ENCODE assay signal across 23 cellular contexts in the genomic region with DNA sequence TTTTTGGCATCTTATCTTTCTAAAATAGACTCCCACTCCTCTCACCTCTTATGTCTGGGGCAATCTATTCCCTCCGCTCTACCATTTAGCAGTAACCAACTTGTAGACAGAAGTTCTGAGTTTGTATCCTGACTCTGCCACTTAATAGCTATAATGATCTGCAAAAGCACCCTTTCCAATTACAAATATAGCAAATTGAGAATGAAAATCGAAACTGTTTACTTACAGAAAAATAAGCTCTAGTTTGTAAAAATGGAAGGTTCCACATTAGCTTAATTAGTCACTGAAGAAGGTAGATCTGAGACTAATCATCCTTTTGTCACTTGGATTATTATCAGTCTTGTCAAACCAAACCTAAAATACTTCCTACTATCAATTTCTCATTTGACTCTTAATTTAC.
DNase-seq lines count a peak whose midpoint lies in the region; ATAC-seq, FAIRE-seq and TF ChIP-seq lines count a peak whose summit lies in the region.
"Had no signal": no experiment of that assay in that cellular context is flagged by ENCODE, and none has a peak within 500 bp of the region (broad histone marks: within the 10 kb centered on the region; RNA-seq: fewer than 3 reads in every experiment).

No MANE protein-coding gene starts in this region.

- H3K79me2 ChIP-seq in OCI-LY3 (ENCODE audit: low read length): no peaks in the 10 kb centered on the region
- no peaks in the 10 kb centered on the region for H3K79me2 ChIP-seq in smooth muscle cell (ENCODE audit: low read depth)

- no peaks in the 10 kb centered on the region for H3K9me3 ChIP-seq in OCI-LY3 (ENCODE audit: insufficient read depth, low read length)
- H3K9me3 ChIP-seq in smooth muscle cell (replicated peaks; ENCODE audit: low read depth): no peaks in the 10 kb centered on the region
- H3K9me3 ChIP-seq in tibial nerve: no peaks in the 10 kb centered on the region
- H3K9me3 ChIP-seq: HAP-1, neutrophil, Peyer's patch, prostate gland, suprapubic skin had no signal

- FAIRE-seq in GM19239 (lab: Jason Lieb, UNC): peak; percentile 74
- FAIRE-seq: urothelium cell line had no signal

- TF ChIP-seq CTCF in OCI-LY3 (IDR thresholded peaks at IDR 0.05; ENCODE audit: low read depth, low read length): no peak
- no peak for TF ChIP-seq CTCF in smooth muscle cell (IDR thresholded peaks at IDR 0.05; ENCODE audit: borderline replicate concordance, insufficient read depth, poor library complexity, severe bottlenecking)
- no peak for TF ChIP-seq CTCF in tibial nerve (IDR thresholded peaks at IDR 0.05)

- no peak overlapping the region for H3K4me3 ChIP-seq in OCI-LY3 (ENCODE audit: low read length)
- no peak overlapping the region for H3K4me3 ChIP-seq in smooth muscle cell
- H3K4me3 ChIP-seq in tibial nerve: no peak overlapping the region
- H3K4me3 ChIP-seq: HAP-1, Peyer's patch, prostate gland, suprapubic skin had no signal

- no peak overlapping the region for H3K27ac ChIP-seq in OCI-LY3 (ENCODE audit: low read length)
- no peak overlapping the region for H3K27ac ChIP-seq in smooth muscle cell (ENCODE audit: low read depth)
- no peak overlapping the region for H3K27ac ChIP-seq in tibial nerve
- H3K27ac ChIP-seq: neutrophil, Peyer's patch, prostate gland, suprapubic skin had no signal

- H3K4me2 ChIP-seq in OCI-LY3 (ENCODE audit: low read length) (peak overlapping the region; percentile 7; the same call in 1 of the 2 replicates), smooth muscle cell (no peak overlapping the region)

- WGBS in smooth muscle cell (ENCODE audit: low lambda C conversion rate): 77% methylated on average over 2 of the region's 2 CpGs
- WGBS in tibial nerve, 2 donors: 94 to 96% methylated on average over 2 of the region's 2 CpGs

- no peak for TF ChIP-seq EP300 in tibial nerve (IDR thresholded peaks at IDR 0.05)

- no peak overlapping the region for H3K9ac ChIP-seq in OCI-LY3 (ENCODE audit: low read length)
- H3K9ac ChIP-seq in smooth muscle cell (ENCODE audit: low read depth): no peak overlapping the region

- no peak overlapping the region for H2AFZ ChIP-seq in OCI-LY3 (ENCODE audit: low read depth, low read length)
- H2AFZ ChIP-seq in smooth muscle cell (ENCODE audit: low read depth): peak overlapping the region; percentile 46

- H4K20me1 ChIP-seq in OCI-LY3 (ENCODE audit: insufficient read depth, low read length) (no peaks in the 10 kb centered on the region), smooth muscle cell (ENCODE audit: low read depth) (no peaks in the 10 kb centered on the region)

- DNase-seq in GM19239 (ENCODE audit: insufficient read length, low spot score) (no peak), smooth muscle cell (lab: John Stamatoyannopoulos, UW; ENCODE audit: unreplicated experiment) (no peak), tibial nerve (ENCODE audit: low spot score in 2 of 2) (no peak)
- no peak for DNase-seq in central memory CD4-positive, alpha-beta T cell
- DNase-seq: activated naive CD4-positive, alpha-beta T cell treated with anti-CD3 and anti-CD28 coated beads, Interleukin-2, amount 10 ng/mL, durations not matched to agents 7 days and 5 days; hypothalamus; NCI-H1105 treated with DMSO at 0.1 percent for 48 hours; NCI-H2029 treated with DMSO at 0.1 percent for 48 hours; NCI-H526; Peyer's patch; SIG-M5; stimulated activated CD4-positive, alpha-beta T cell treated with anti-CD3 and anti-CD28 coated beads, Interleukin-15, amount 100 ng/mL, for 24 hours; stimulated activated naive B cell treated with anti-CD40 and anti-IgM and Interleukin-4, amounts not matched to agents 10 μg/mL and 1 μg/mL and 100 μg/mL, for 72 hours had no signal

- no peak for TF ChIP-seq POLR2A in tibial nerve (IDR thresholded peaks at IDR 0.05)

- peak; percentile 45 for ATAC-seq in GM21786 (IDR thresholded peaks at IDR 0.05; ENCODE audit: unreplicated experiment)
- ATAC-seq in HG03280 (IDR thresholded peaks at IDR 0.05; ENCODE audit: unreplicated experiment): no peak
- ATAC-seq: left lobe of liver; stimulated activated naive B cell treated with anti-CD40 and anti-IgM and Interleukin-4, amounts not matched to agents 10 μg/mL and 1 μg/mL and 100 μg/mL, for 72 hours; WTC11 had no signal

- H3K4me1 ChIP-seq in OCI-LY3 (ENCODE audit: low read length) (peaks cover 24% of the 10 kb centered on the region), smooth muscle cell (ENCODE audit: low read depth) (peaks cover 20% of the 10 kb centered on the region), tibial nerve (no peaks in the 10 kb centered on the region)
- H3K4me1 ChIP-seq: Peyer's patch, prostate gland had no signal

- H3F3A ChIP-seq in smooth muscle cell (ENCODE audit: low read depth): peaks cover 3% of the 10 kb centered on the region

- H3K36me3 ChIP-seq in OCI-LY3 (replicated peaks; ENCODE audit: low read depth, low read length): no peaks in the 10 kb centered on the region
- no peaks in the 10 kb centered on the region for H3K36me3 ChIP-seq in smooth muscle cell (ENCODE audit: low read depth)
- H3K36me3 ChIP-seq in tibial nerve: no peaks in the 10 kb centered on the region
- H3K36me3 ChIP-seq: HAP-1, neutrophil, Peyer's patch, prostate gland, suprapubic skin had no signal

- H3K27me3 ChIP-seq in OCI-LY3 (ENCODE audit: low read depth, low read length) (no peaks in the 10 kb centered on the region), smooth muscle cell (ENCODE audit: low read depth) (no peaks in the 10 kb centered on the region), tibial nerve (no peaks in the 10 kb centered on the region)
- H3K27me3 ChIP-seq: neutrophil, Peyer's patch, suprapubic skin had no signal
